1 cellular context compared by ENCODE assay signal in genomic region chr7:977326-978048, GRCh38.
TF ChIP-seq lines count a peak whose summit lies in the region.

No MANE protein-coding gene starts in this region.

TF ChIP-seq in GM23338, 12 proteins besides CTCF, POLR2A, EP300 and RAD21 (continued from another document):
- TF ChIP-seq ETS1 (IDR thresholded peaks at IDR 0.05) (no peak), ZNF331 (CRISPR knock-in tag; IDR thresholded peaks at IDR 0.05; ENCODE audit: low read depth) (no peak), STAT1 (IDR thresholded peaks at IDR 0.05; ENCODE audit: unreplicated experiment) (no peak), JUNB (IDR thresholded peaks at IDR 0.05; ENCODE audit: unreplicated experiment) (no peak)
TF ChIP-seq in GM23338: peak in this region for 0.
